ENCODE assay signal across 26 cellular contexts in genomic region chr12:42902001-42902400, GRCh38.
"Had no signal": no experiment of that assay in that cellular context is flagged by ENCODE, and none has a peak within 500 bp of the region (broad histone marks: within the 10 kb centered on the region; RNA-seq: fewer than 3 reads in every experiment).

No MANE protein-coding gene starts in this region.

- H3K27me3 Mint-ChIP-seq: naive thymus-derived CD4-positive, alpha-beta T cell; type B pancreatic cell had no signal

- ATAC-seq: left lobe of liver; naive thymus-derived CD4-positive, alpha-beta T cell; psoas muscle; right cardiac atrium; stimulated activated memory B cell treated with anti-CD40 and anti-IgM and Interleukin-4, amounts not matched to agents 10 μg/mL and 1 μg/mL and 100 μg/mL, for 72 hours; stimulated activated naive CD8-positive, alpha-beta T cell treated with anti-CD3 and anti-CD28 coated beads, Interleukin-15, Interleukin-2, amounts not matched to agents 100 U/mL and 50 U/mL, for 24 hours had no signal

- H3K27me3 ChIP-seq: ovary, sigmoid colon, spleen, testis, tibial artery had no signal

- H3K36me3 ChIP-seq: ovary, sigmoid colon, spleen, tibial artery had no signal

- H3K4me1 ChIP-seq: spleen, testis, tibial artery had no signal

- H3K27ac ChIP-seq: coronary artery, ovary, psoas muscle, sigmoid colon, spleen, testis, tibial artery had no signal

- H3K4me3 ChIP-seq: coronary artery, ovary, psoas muscle, sigmoid colon, spleen, testis, tibial artery had no signal

- H3K27ac Mint-ChIP-seq: immature natural killer cell; naive thymus-derived CD4-positive, alpha-beta T cell; nephron; stimulated activated memory B cell treated with anti-CD40 and anti-IgM and Interleukin-4, amounts not matched to agents 10 μg/mL and 1 μg/mL and 100 μg/mL, for 72 hours; type B pancreatic cell had no signal

- DNase-seq: dermis blood vessel endothelial cell; effector memory CD4-positive, alpha-beta T cell; erythroblast; hypothalamus; immature natural killer cell; kidney; mesenchymal stem cell; midbrain; naive thymus-derived CD4-positive, alpha-beta T cell; occipital lobe; ovary; posterior cingulate gyrus; psoas muscle; right cardiac atrium; sigmoid colon; spleen; stimulated activated CD4-positive, alpha-beta T cell treated with anti-CD3 and anti-CD28 coated beads, Interleukin-4, amount 100 ng/mL, for 4 hours; stimulated activated naive CD8-positive, alpha-beta T cell treated with anti-CD3 and anti-CD28 coated beads, Interleukin-15, Interleukin-2, amounts not matched to agents 100 U/mL and 50 U/mL, for 24 hours; substantia nigra; testis; tibial artery had no signal

- H3K4me3 Mint-ChIP-seq: immature natural killer cell; naive thymus-derived CD4-positive, alpha-beta T cell; nephron; stimulated activated memory B cell treated with anti-CD40 and anti-IgM and Interleukin-4, amounts not matched to agents 10 μg/mL and 1 μg/mL and 100 μg/mL, for 72 hours; type B pancreatic cell had no signal

- H3K36me3 Mint-ChIP-seq: immature natural killer cell; naive thymus-derived CD4-positive, alpha-beta T cell; stimulated activated memory B cell treated with anti-CD40 and anti-IgM and Interleukin-4, amounts not matched to agents 10 μg/mL and 1 μg/mL and 100 μg/mL, for 72 hours had no signal

- H3K4me1 Mint-ChIP-seq: immature natural killer cell; naive thymus-derived CD4-positive, alpha-beta T cell; stimulated activated memory B cell treated with anti-CD40 and anti-IgM and Interleukin-4, amounts not matched to agents 10 μg/mL and 1 μg/mL and 100 μg/mL, for 72 hours had no signal

- H3K9me3 ChIP-seq: psoas muscle, sigmoid colon, testis, tibial artery had no signal

- H3K9me3 Mint-ChIP-seq: stimulated activated memory B cell treated with anti-CD40 and anti-IgM and Interleukin-4, amounts not matched to agents 10 μg/mL and 1 μg/mL and 100 μg/mL, for 72 hours had no signal
